20 cellular contexts compared by ENCODE assay signal in genomic region chr17:61731330-61731729, GRCh38.
DNase-seq lines count a peak whose midpoint lies in the region; ATAC-seq and TF ChIP-seq lines count a peak whose summit lies in the region.
"Had no signal": no experiment of that assay in that cellular context is flagged by ENCODE, and none has a peak within 500 bp of the region (broad histone marks: within the 10 kb centered on the region; RNA-seq: fewer than 3 reads in every experiment).

No MANE protein-coding gene starts in this region.

- POLR2A ChIA-PET in AG04449 (lab: Yijun Ruan, JAX), result no interaction called here

- H3K9ac ChIP-seq in fibroblast of lung (ENCODE audit: insufficient read depth, low read length), result no peak overlapping the region

- ATAC-seq in GM18511 (IDR thresholded peaks at IDR 0.05; ENCODE audit: unreplicated experiment) (no peak), HG03342 (IDR thresholded peaks at IDR 0.05; ENCODE audit: unreplicated experiment) (no peak)

- H3K4me3 ChIP-seq in AG04449 (ENCODE audit: low read depth, low read length) (no peak overlapping the region), fibroblast of lung (replicated peaks in 1 of 4; ENCODE audit: control extremely low read depth in 1 of 4, insufficient read depth in 1 of 4, low read depth in 3 of 4, low read length in 4 of 4) (no peak overlapping the region)
- H3K4me3 ChIP-seq: Peyer's patch, SJCRH30 had no signal

- TF ChIP-seq CTCF in AG04449 (IDR thresholded peaks at IDR 0.05; ENCODE audit: insufficient read depth, low read length, missing control alignments) (no peak), fibroblast of lung (conservative IDR thresholded peaks at IDR 0.05 in 1 of 2, IDR thresholded peaks at IDR 0.05 in 1 of 2; ENCODE audit: low read depth in 1 of 2, low read length in 2 of 2) (no peak)

- no peaks in the 10 kb centered on the region for H3K79me2 ChIP-seq in fibroblast of lung (ENCODE audit: control insufficient read depth, insufficient read depth, low read length)

- H3K36me3 ChIP-seq in fibroblast of lung (ENCODE audit: control insufficient read depth, insufficient read depth, low read length), result no peaks in the 10 kb centered on the region
- H3K36me3 ChIP-seq: Peyer's patch had no signal

- DNase-seq in AG04449 (ENCODE audit: low read depth, low spot score) (peak; percentile 1), GM04504 (ENCODE audit: low read depth) (peak; percentile 1), astrocyte of the hippocampus (ENCODE audit: low read depth, low spot score) (peak; percentile 2), fibroblast of lung (ENCODE audit: low read depth in 2 of 2) (peak in 1 of 2 donors; percentile 2), kidney glomerular epithelial cell (lab: John Stamatoyannopoulos, UW) (no peak), Kasumi-1 (lab: John Stamatoyannopoulos, UW) (no peak)
- DNase-seq: 8988T; CD4-positive, CD25-positive, alpha-beta regulatory T cell; COR-L47; DMS79; H9; NCI-H1694; NCI-H2081 treated with DMSO at 0.1 percent for 48 hours; NCI-H2171 treated with DMSO at 0.1 percent for 48 hours; NCI-H524 treated with DMSO at 0.1 percent for 48 hours; NCI-H82; Peyer's patch; SJCRH30 had no signal

- H3K27ac ChIP-seq in fibroblast of lung (ENCODE audit: insufficient read depth, low read length), result no peak overlapping the region
- H3K27ac ChIP-seq: Peyer's patch, SJCRH30 had no signal

- no peaks in the 10 kb centered on the region for H3K27me3 ChIP-seq in fibroblast of lung (ENCODE audit: control insufficient read depth, insufficient read depth, low read length)
- H3K27me3 ChIP-seq: Peyer's patch, SJCRH30 had no signal

- no peak overlapping the region for H3K4me2 ChIP-seq in fibroblast of lung (ENCODE audit: extremely low read depth, insufficient read depth, low read length)

- no peaks in the 10 kb centered on the region for H3K9me3 ChIP-seq in fibroblast of lung (ENCODE audit: control insufficient read depth, insufficient read depth, low read depth, low read length)
- H3K9me3 ChIP-seq: Peyer's patch, SJCRH30 had no signal

- CTCF ChIA-PET in AG04449 (lab: Yijun Ruan, JAX), result no interaction called here

- H4K20me1 ChIP-seq in fibroblast of lung (ENCODE audit: control insufficient read depth, extremely low read depth, insufficient read depth, low read length), result no peaks in the 10 kb centered on the region

- no peaks in the 10 kb centered on the region for H3K4me1 ChIP-seq in fibroblast of lung (ENCODE audit: control insufficient read depth, extremely low read depth, insufficient read depth, low read length)
- H3K4me1 ChIP-seq: Peyer's patch, SJCRH30 had no signal

- H2AFZ ChIP-seq in fibroblast of lung (ENCODE audit: low read length), result peak overlapping the region; percentile 21

Comparison
In these comparisons a context has a peak if more than half of its experiments do, and no peak if none do; other contexts are left out.
1. DNase-seq: peak in AG04449 (single experiment), GM04504 (single experiment) and astrocyte of the hippocampus (single experiment); none in kidney glomerular epithelial cell (single experiment) and Kasumi-1 (0 of 2).